Comparison of ENCODE assay signal across 8 cellular contexts in genomic region chr21:45478115-45478801, GRCh38.
A peak's percentile ranks its signal among the peaks of the same experiment; 100 is the strongest.
DNase-seq lines count a peak whose midpoint lies in the region; ATAC-seq and TF ChIP-seq lines count a peak whose summit lies in the region.

No MANE protein-coding gene starts in this region.

- no peaks in the 10 kb centered on the region for H3K27me3 ChIP-seq in BLaER1
- H3K27me3 ChIP-seq in SJCRH30 = no peaks in the 10 kb centered on the region
- H3K27me3 ChIP-seq in ovary = no peaks in the 10 kb centered on the region
- H3K27me3 ChIP-seq in testis = no peaks in the 10 kb centered on the region

- H3K4me3 ChIP-seq in BLaER1 (peak overlapping the region; percentile 36), SJCRH30 (no peak overlapping the region), ovary (no peak overlapping the region), testis (no peak overlapping the region)

- WGBS in ovary, 3 donors = 38 to 42% (median 42%) methylated on average over 32 of the region's 32 CpGs
- 50 to 56% methylated on average over 29 to 32 of the region's 32 CpGs for WGBS in testis, 2 donors

- no peak for ATAC-seq in HG02642 (IDR thresholded peaks at IDR 0.05; ENCODE audit: poor library complexity, unreplicated experiment)

- H3K9me3 ChIP-seq in BLaER1 (no peaks in the 10 kb centered on the region), SJCRH30 (replicated peaks) (no peaks in the 10 kb centered on the region), ovary (no peaks in the 10 kb centered on the region), testis (no peaks in the 10 kb centered on the region)

- H4K20me1 ChIP-seq in BLaER1 = no peaks in the 10 kb centered on the region

- DNase-seq in HuH-7.5 (ENCODE audit: low spot score) = peak; percentile 79
- peak; percentile 55 to 74 for DNase-seq in SJCRH30
- peak; percentile 83 for DNase-seq in activated naive CD4-positive, alpha-beta T cell treated with Interleukin-2 at 50 U/mL for 16 hours
- peak; percentile 72 for DNase-seq in germinal center (ENCODE audit: low spot score)
- peak in 3 of 5 donors; percentile 74 to 80 (median 75) for DNase-seq in ovary
- DNase-seq in testis = peak; percentile 79

- H3K4me2 ChIP-seq in BLaER1 = peak overlapping the region; percentile 96

- no peak for TF ChIP-seq POLR2A in ovary (IDR thresholded peaks at IDR 0.05)
- TF ChIP-seq POLR2A in testis (IDR thresholded peaks at IDR 0.05) = no peak

- intact Hi-C loops in ovary (cut with DNase I) (loop anchor here in 1 of 4 donors (10.0 kb wide), 1 partner anchor 347 kb away; no protein-coding TSS in a partner anchor), testis (cut with DNase I; ENCODE audit: low total_unique reads) (no loop called here)

- H3K9ac ChIP-seq in BLaER1 = peak overlapping the region; percentile 67

- TF ChIP-seq CTCF in ovary (IDR thresholded peaks at IDR 0.05) (peak; percentile 29 to 73 (median 63)), testis (IDR thresholded peaks at IDR 0.05) (peak; percentile 75 to 88 (median 87))

- H3K4me1 ChIP-seq in BLaER1 (peaks cover 70% of the 10 kb centered on the region), SJCRH30 (no peaks in the 10 kb centered on the region), ovary (ENCODE audit: insufficient read depth) (peaks cover 2% of the 10 kb centered on the region), testis (peaks cover 3% of the 10 kb centered on the region)

- H3K36me3 ChIP-seq in BLaER1 (no peaks in the 10 kb centered on the region), SJCRH30 (no peaks in the 10 kb centered on the region; the same call in 1 of the 2 replicates), ovary (no peaks in the 10 kb centered on the region), testis (ENCODE audit: low read depth, missing control alignments) (no peaks in the 10 kb centered on the region)

- peak overlapping the region; percentile 90 for H3K27ac ChIP-seq in BLaER1
- H3K27ac ChIP-seq in SJCRH30 = no peak overlapping the region
- H3K27ac ChIP-seq in ovary = peak overlapping the region in 1 of 2 donors; percentile 56
- no peak overlapping the region for H3K27ac ChIP-seq in testis

- no peak for TF ChIP-seq EP300 in ovary (IDR thresholded peaks at IDR 0.05)
